16 cellular contexts compared by ENCODE assay signal in the genomic region with DNA sequence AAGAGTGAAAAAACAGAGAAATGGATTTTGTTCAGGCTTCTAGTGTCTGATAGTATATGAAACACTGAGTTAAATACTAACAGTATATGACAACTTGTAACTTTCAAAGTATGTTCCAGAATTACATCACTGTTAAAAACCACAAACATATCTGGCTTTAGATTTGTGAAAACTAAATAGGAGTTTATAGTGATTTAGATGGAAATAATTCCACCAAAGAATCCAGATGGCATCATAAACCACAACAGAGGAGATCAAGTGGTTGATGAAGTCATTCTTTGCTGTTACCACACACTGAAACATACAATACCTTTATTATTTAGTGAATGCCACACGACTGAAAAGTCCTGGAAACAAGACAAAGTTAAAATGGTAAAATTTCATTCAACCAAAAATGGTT. TPM values are rescaled to one million over a fixed set of nuclear protein-coding genes. Genes with fewer than 3 reads are reported as not detected.
DNase-seq lines count a peak whose midpoint lies in the region; ATAC-seq, FAIRE-seq and TF ChIP-seq lines count a peak whose summit lies in the region.
"Had no signal": no experiment of that assay in that cellular context is flagged by ENCODE, and none has a peak within 500 bp of the region (broad histone marks: within the 10 kb centered on the region; RNA-seq: fewer than 3 reads in every experiment).

No MANE protein-coding gene starts in this region.

- no peaks in the 10 kb centered on the region for H3K36me3 Mint-ChIP-seq in activated CD4-positive, alpha-beta T cell treated with anti-CD3 and anti-CD28 coated beads for 36 hours (ENCODE audit: low read depth)
- H3K36me3 Mint-ChIP-seq in activated T-helper 2 cell treated with anti-CD3 and anti-CD28 coated beads, Interferon-gamma antibody, Interleukin-2, Interleukin-4, amounts not matched to agents 10 μg/mL and 5 μg/mL and 100 μg/mL, durations not matched to agents 14 hours and 24 hours and 36 hours (ENCODE audit: low read depth) = no peaks in the 10 kb centered on the region
- H3K36me3 Mint-ChIP-seq: CD14-positive monocyte, immature natural killer cell had no signal

- intact Hi-C loops in activated CD4-positive, alpha-beta T cell treated with anti-CD3 and anti-CD28 coated beads for 36 hours (cut with DNase I, micrococcal nuclease) = no loop called here
- intact Hi-C loops in activated T-helper 2 cell treated with anti-CD3 and anti-CD28 coated beads, Interferon-gamma antibody, Interleukin-2, Interleukin-4, amounts not matched to agents 10 μg/mL and 5 μg/mL and 100 μg/mL, durations not matched to agents 14 hours and 24 hours and 36 hours (cut with micrococcal nuclease) = no loop called here

- POLR2A ChIA-PET in activated CD4-positive, alpha-beta T cell treated with anti-CD3 and anti-CD28 coated beads for 36 hours (lab: Charles Lee) = no interaction called here

- no peaks in the 10 kb centered on the region for H3K9me3 Mint-ChIP-seq in activated CD4-positive, alpha-beta T cell treated with anti-CD3 and anti-CD28 coated beads for 36 hours (ENCODE audit: low read depth)
- H3K9me3 Mint-ChIP-seq in activated T-helper 2 cell treated with anti-CD3 and anti-CD28 coated beads, Interferon-gamma antibody, Interleukin-2, Interleukin-4, amounts not matched to agents 10 μg/mL and 5 μg/mL and 100 μg/mL, durations not matched to agents 14 hours and 24 hours and 36 hours = no peaks in the 10 kb centered on the region
- H3K9me3 Mint-ChIP-seq: activated T-cell treated with anti-CD3 and anti-CD28 coated beads, Interleukin-2, amount 50 U/mL, for 72 hours; immature natural killer cell had no signal

- ATAC-seq in activated CD4-positive, alpha-beta T cell treated with anti-CD3 and anti-CD28 coated beads for 36 hours = no peak
- ATAC-seq: activated T-cell treated with anti-CD3 and anti-CD28 coated beads, Interleukin-2, amount 50 U/mL, for 72 hours had no signal

- CTCF ChIA-PET in activated CD4-positive, alpha-beta T cell treated with anti-CD3 and anti-CD28 coated beads for 36 hours (lab: Charles Lee) = interaction anchor here (1.1 kb wide), 1 partner anchor 180 kb away, joined by 3 read pairs; no protein-coding TSS in a partner anchor

- in situ Hi-C loops in astrocyte of the spinal cord (cut with HindIII; ENCODE audit: low sequenced_read_pairs) = no loop called here

- H3K27ac Mint-ChIP-seq in activated CD4-positive, alpha-beta T cell treated with anti-CD3 and anti-CD28 coated beads for 36 hours = no peak overlapping the region
- H3K27ac Mint-ChIP-seq in activated T-helper 2 cell treated with anti-CD3 and anti-CD28 coated beads, Interferon-gamma antibody, Interleukin-2, Interleukin-4, amounts not matched to agents 10 μg/mL and 5 μg/mL and 100 μg/mL, durations not matched to agents 14 hours and 24 hours and 36 hours = no peak overlapping the region
- H3K27ac Mint-ChIP-seq: activated T-cell treated with anti-CD3 and anti-CD28 coated beads, Interleukin-2, amount 50 U/mL, for 72 hours; CD14-positive monocyte; immature natural killer cell had no signal

- H3K4me3 Mint-ChIP-seq in activated CD4-positive, alpha-beta T cell treated with anti-CD3 and anti-CD28 coated beads for 36 hours = no peak overlapping the region
- no peak overlapping the region for H3K4me3 Mint-ChIP-seq in activated T-helper 2 cell treated with anti-CD3 and anti-CD28 coated beads, Interferon-gamma antibody, Interleukin-2, Interleukin-4, amounts not matched to agents 10 μg/mL and 5 μg/mL and 100 μg/mL, durations not matched to agents 14 hours and 24 hours and 36 hours (ENCODE audit: low read depth)
- H3K4me3 Mint-ChIP-seq: activated T-cell treated with anti-CD3 and anti-CD28 coated beads, Interleukin-2, amount 50 U/mL, for 72 hours; CD14-positive monocyte; immature natural killer cell had no signal

- FAIRE-seq in HTR-8/SVneo (lab: Jason Lieb, UNC) = no peak

- TF ChIP-seq CTCF in AG09319 (IDR thresholded peaks at IDR 0.05; ENCODE audit: low read depth, low read length) = no peak
- no peak for TF ChIP-seq CTCF in astrocyte of the spinal cord (IDR thresholded peaks at IDR 0.05; ENCODE audit: low read depth, low read length)

- no peak overlapping the region for H3K4me3 ChIP-seq in astrocyte of the spinal cord (ENCODE audit: low read depth, low read length)
- H3K4me3 ChIP-seq: skin epidermis, vagina had no signal

- peak; percentile 72 for DNase-seq in AG09319 (ENCODE audit: extremely low read depth, low read depth)
- peak; percentile 24 for DNase-seq in HTR-8/SVneo (ENCODE audit: insufficient read length, low spot score)
- peak; percentile 96 for DNase-seq in astrocyte of the spinal cord (ENCODE audit: low read depth, low spot score)
- DNase-seq in kidney tubule cell (ENCODE audit: low spot score) = peak; percentile 89
- DNase-seq in stimulated activated naive CD4-positive, alpha-beta T cell (lab: John Stamatoyannopoulos, UW) = no peak
- no peak for DNase-seq in activated CD4-positive, alpha-beta T cell treated with anti-CD3 and anti-CD28 coated beads for 36 hours
- no peak for DNase-seq in stimulated activated CD4-positive, alpha-beta T cell treated with anti-CD3 and anti-CD28 coated beads, Interleukin-2, amount 100 ng/mL, for 48 hours
- DNase-seq in activated T-helper 2 cell treated with anti-CD3 and anti-CD28 coated beads, Interferon-gamma antibody, Interleukin-2, Interleukin-4, amounts not matched to agents 10 μg/mL and 5 μg/mL and 100 μg/mL, durations not matched to agents 14 hours and 24 hours and 36 hours (ENCODE audit: low spot score) = no peak
- DNase-seq: activated CD4-positive, alpha-beta T cell treated with anti-CD3 and anti-CD28 coated beads for 1 hour; activated T-cell treated with anti-CD3 and anti-CD28 coated beads, Interleukin-2, amount 50 U/mL, for 72 hours; immature natural killer cell; NCI-H1417; NCI-H526 treated with DMSO at 0.1 percent for 48 hours had no signal

- H3K4me1 Mint-ChIP-seq in activated CD4-positive, alpha-beta T cell treated with anti-CD3 and anti-CD28 coated beads for 36 hours = no peaks in the 10 kb centered on the region
- H3K4me1 Mint-ChIP-seq in activated T-helper 2 cell treated with anti-CD3 and anti-CD28 coated beads, Interferon-gamma antibody, Interleukin-2, Interleukin-4, amounts not matched to agents 10 μg/mL and 5 μg/mL and 100 μg/mL, durations not matched to agents 14 hours and 24 hours and 36 hours (ENCODE audit: low read depth) = no peaks in the 10 kb centered on the region
- H3K4me1 Mint-ChIP-seq: immature natural killer cell had no signal

- no peaks in the 10 kb centered on the region for H3K27me3 Mint-ChIP-seq in activated CD4-positive, alpha-beta T cell treated with anti-CD3 and anti-CD28 coated beads for 36 hours
- H3K27me3 Mint-ChIP-seq in activated T-helper 2 cell treated with anti-CD3 and anti-CD28 coated beads, Interferon-gamma antibody, Interleukin-2, Interleukin-4, amounts not matched to agents 10 μg/mL and 5 μg/mL and 100 μg/mL, durations not matched to agents 14 hours and 24 hours and 36 hours (ENCODE audit: low read depth) = no peaks in the 10 kb centered on the region

RNA-seq across cellular contexts. Expression of a gene that starts 37.2 kb away (rescaled TPM):
- 1 to 10 TPM; 5.3 to 7.3 TPM for total RNA-seq in activated CD4-positive, alpha-beta T cell treated with anti-CD3 and anti-CD28 coated beads for 36 hours
- total RNA-seq in activated T-helper 2 cell treated with anti-CD3 and anti-CD28 coated beads, Interferon-gamma antibody, Interleukin-2, Interleukin-4, amounts not matched to agents 10 μg/mL and 5 μg/mL and 100 μg/mL, durations not matched to agents 14 hours and 24 hours and 36 hours = 2.4 and 3.1 TPM in 2 replicates

Comparison
In these comparisons a context has a peak if more than half of its experiments do, and no peak if none do; other contexts are left out.
1. DNase-seq: peak in AG09319 (single experiment), HTR-8/SVneo (single experiment), astrocyte of the spinal cord (single experiment) and kidney tubule cell (single experiment); none in stimulated activated naive CD4-positive, alpha-beta T cell (0 of 6), activated CD4-positive, alpha-beta T cell treated with anti-CD3 and anti-CD28 coated beads for 36 hours (single experiment), stimulated activated CD4-positive, alpha-beta T cell treated with anti-CD3 and anti-CD28 coated beads, Interleukin-2, amount 100 ng/mL, for 48 hours (0 of 2) and activated T-helper 2 cell treated with anti-CD3 and anti-CD28 coated beads, Interferon-gamma antibody, Interleukin-2, Interleukin-4, amounts not matched to agents 10 μg/mL and 5 μg/mL and 100 μg/mL, durations not matched to agents 14 hours and 24 hours and 36 hours (single experiment).